ENCODE assay signal across 9 cellular contexts in the genomic region with DNA sequence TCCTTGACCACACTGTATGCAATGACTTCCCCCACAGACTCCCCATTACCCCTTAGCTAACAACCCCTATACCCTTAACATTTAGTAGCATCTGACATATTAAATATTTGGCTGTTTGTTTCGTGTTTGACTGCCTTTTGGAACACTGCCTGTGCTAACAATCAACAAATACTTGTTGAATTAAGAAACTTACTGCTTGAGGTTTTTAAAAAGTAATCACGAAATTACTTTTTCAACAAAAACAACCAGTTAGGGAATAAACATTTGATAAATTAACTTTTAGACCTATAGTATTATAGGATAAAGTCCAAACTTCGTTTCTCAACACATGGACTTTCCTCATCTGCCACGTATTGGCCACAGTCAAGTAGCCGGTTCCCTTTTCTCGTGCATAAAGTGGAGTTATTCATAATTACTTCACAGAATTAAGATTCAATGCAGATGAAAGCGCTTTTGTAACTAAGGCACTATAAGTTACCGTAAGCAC. TPM values are rescaled to one million over a fixed set of nuclear protein-coding genes. Genes with fewer than 3 reads are reported as not detected.
DNase-seq lines count a peak whose midpoint lies in the region; ATAC-seq, FAIRE-seq and TF ChIP-seq lines count a peak whose summit lies in the region.
"Had no signal": no experiment of that assay in that cellular context is flagged by ENCODE, and none has a peak within 500 bp of the region (broad histone marks: within the 10 kb centered on the region; RNA-seq: fewer than 3 reads in every experiment).

No MANE protein-coding gene starts in this region.

- peak overlapping the region; percentile 20; the same call in 1 of the 2 replicates for H3K4me2 ChIP-seq in GM23338

- peak; percentile 21 for DNase-seq in GM10266 (ENCODE audit: extremely low spot score)
- DNase-seq in GM23338 (ENCODE audit: low spot score), result no peak
- no peak for DNase-seq in Peyer's patch
- DNase-seq in left cardiac atrium, result no peak
- no peak for DNase-seq in posterior cingulate gyrus
- DNase-seq in NCI-H1105 (lab: John Stamatoyannopoulos, UW), result no peak
- no peak for DNase-seq in RCC 7860 (ENCODE audit: low spot score)

- no peaks in the 10 kb centered on the region for H3K9me2 ChIP-seq in GM23338 (ENCODE audit: insufficient read depth)

- peaks cover 15% of the 10 kb centered on the region; the same call in 2 of the 3 replicates for H3K36me3 Mint-ChIP-seq in GM23338 (ENCODE audit: low read depth)

- no peaks in the 10 kb centered on the region for H3K9me3 Mint-ChIP-seq in GM23338

- TF ChIP-seq CTCF in GM10266 (IDR thresholded peaks at IDR 0.05; ENCODE audit: control insufficient read depth, insufficient read depth, low read depth, missing control alignments) (no peak), GM23338 (conservative IDR thresholded peaks at IDR 0.05; ENCODE audit: low read depth in 2 of 2) (no peak), Peyer's patch (IDR thresholded peaks at IDR 0.05) (no peak)

- TF ChIP-seq POLR2A in Peyer's patch (IDR thresholded peaks at IDR 0.05), result no peak

- H3K79me2 ChIP-seq in GM23338 (replicated peaks; ENCODE audit: insufficient read depth), result peaks cover 12% of the 10 kb centered on the region

- H4K20me1 ChIP-seq in GM23338 (replicated peaks; ENCODE audit: insufficient read depth), result no peaks in the 10 kb centered on the region

- no peaks in the 10 kb centered on the region for H3K9me3 ChIP-seq in Peyer's patch
- H3K9me3 ChIP-seq in stomach smooth muscle (ENCODE audit: control insufficient read depth in 2 of 2, low read length in 2 of 2), result no peaks in the 10 kb centered on the region

- H3K27ac ChIP-seq in GM23338 (ENCODE audit: low read depth) (no peak overlapping the region), Peyer's patch (peak overlapping the region; percentile 83 to 93 (median 88)), stomach smooth muscle (ENCODE audit: low read length) (no peak overlapping the region)

- FAIRE-seq in RCC 7860 (lab: Jason Lieb, UNC), result no peak

- H3K27me3 ChIP-seq in GM23338 (ENCODE audit: insufficient read depth) (peaks cover 16% of the 10 kb centered on the region), Peyer's patch (no peaks in the 10 kb centered on the region), stomach smooth muscle (ENCODE audit: control insufficient read depth in 1 of 2, insufficient read depth in 2 of 2, low read length in 2 of 2) (no peaks in the 10 kb centered on the region)

- H3K4me1 ChIP-seq in GM23338 (ENCODE audit: insufficient read depth) (no peaks in the 10 kb centered on the region), Peyer's patch (peaks cover 0 to 15% (median 0%) of the 10 kb centered on the region in 4 donors), stomach smooth muscle (ENCODE audit: control insufficient read depth, insufficient read depth, low read length) (no peaks in the 10 kb centered on the region)

- intact Hi-C loops in left cardiac atrium (cut with DNase I), result loop anchor here in 1 of 2 donors (10.0 kb wide), 1 partner anchor 159 kb away; no protein-coding TSS in a partner anchor
- intact Hi-C loops in posterior cingulate gyrus (cut with DNase I), result loop anchor here (2.0 to 5.0 kb wide), 2 partner anchors 89 to 327 kb away; no protein-coding TSS in a partner anchor

- H3K4me3 ChIP-seq in GM23338 (peak overlapping the region; percentile 18; the same call in 1 of the 2 replicates), Peyer's patch (peak overlapping the region; percentile 71 to 90 (median 86)), stomach smooth muscle (ENCODE audit: low read length in 2 of 2) (peak overlapping the region; percentile 90 to 97)

- H3K27me3 Mint-ChIP-seq in GM23338 (ENCODE audit: insufficient read depth, low read depth, poor library complexity), result peaks cover 6% of the 10 kb centered on the region

- peak overlapping the region; percentile 85 for H3K4me3 Mint-ChIP-seq in GM23338

- peak overlapping the region; percentile 14; the same call in 1 of the 2 replicates for H2AFZ ChIP-seq in GM23338

- ATAC-seq in GM23338 (no peak), left cardiac atrium (peak; percentile 0 to 2)

- H3K36me3 ChIP-seq in GM23338 (ENCODE audit: insufficient read depth) (no peaks in the 10 kb centered on the region), Peyer's patch (peaks cover 0 to 9% (median 0%) of the 10 kb centered on the region in 3 donors), stomach smooth muscle (ENCODE audit: control insufficient read depth in 2 of 2, insufficient read depth in 2 of 2, low read length in 2 of 2) (peaks cover 3 to 7% of the 10 kb centered on the region in 2 donors)

- H3K27ac Mint-ChIP-seq in GM23338, result no peak overlapping the region

- peak overlapping the region; percentile 50 to 68 for H3K9ac ChIP-seq in stomach smooth muscle (ENCODE audit: low read length in 2 of 2)

- peaks cover 8% of the 10 kb centered on the region; the same call in 2 of the 3 replicates for H3K4me1 Mint-ChIP-seq in GM23338

- H3F3A ChIP-seq in GM23338 (replicated peaks; ENCODE audit: low read depth), result no peaks in the 10 kb centered on the region

TF ChIP-seq in GM23338, 12 proteins besides CTCF, POLR2A, EP300 and RAD21 (continues in another document):
- no peak for TF ChIP-seq ZNF462 (CRISPR knock-in tag; IDR thresholded peaks at IDR 0.05)

RNA-seq across cellular contexts. Expression of gene ELMOD2, which starts 0.6 kb away (rescaled TPM):
- total RNA-seq in GM23338 (2014; rRNA removed; shearing (Covaris generic)), result 22.7 and 28.9 TPM in 2 replicates
- polyA plus RNA-seq in GM23338 (2016; fragmentation: Nextera tagmentation; extraction: Ambion mirVana), result 11.9 and 17.9 TPM in 2 replicates
- total RNA-seq in Peyer's patch (10 to 100 TPM; 24.8 to 56.7 (median 31.8) TPM), left cardiac atrium (10 to 100 TPM; 16.3 to 18.6 TPM)

RNA-seq across cellular contexts. Expression of gene MGAT4D, which starts 25.3 kb away (rescaled TPM):
- total RNA-seq in GM23338 (2014; rRNA removed; shearing (Covaris generic)), result not detected in 2 replicates
- not detected in 2 replicates for polyA plus RNA-seq in GM23338 (2016; fragmentation: Nextera tagmentation; extraction: Ambion mirVana)
- total RNA-seq in Peyer's patch, result not detected
- not detected for total RNA-seq in left cardiac atrium
- total RNA-seq: T-helper 2 cell treated with Interferon-gamma antibody and Interleukin-4, amounts not matched to agents 100 ng/mL and 5 ng/mL, for 36 hours had no signal

RNA-seq across cellular contexts. Expression of gene UCP1, which starts 45.3 kb away (rescaled TPM):
- total RNA-seq in GM23338 (2014; rRNA removed; shearing (Covaris generic)), result 0.21 TPM in 1 of 2 replicates, not detected in the other
- 0.40 TPM in 1 of 2 replicates, not detected in the other for polyA plus RNA-seq in GM23338 (2016; fragmentation: Nextera tagmentation; extraction: Ambion mirVana)
- total RNA-seq in Peyer's patch, result not detected
- total RNA-seq in left cardiac atrium, result 1 to 10 TPM; 1.1 to 4.1 TPM
- total RNA-seq: T-helper 2 cell treated with Interferon-gamma antibody and Interleukin-4, amounts not matched to agents 100 ng/mL and 5 ng/mL, for 36 hours had no signal

Comparison
In these comparisons a context has a peak if more than half of its experiments do, and no peak if none do; other contexts are left out.
1. H3K27ac ChIP-seq: peak in Peyer's patch (4 of 4); none in GM23338 (single experiment) and stomach smooth muscle (single experiment).
2. H3K4me3 ChIP-seq: peak in every context shown above with its lines; median percentile 94 in stomach smooth muscle; 86 in Peyer's patch; 18 in GM23338.